ENCODE assay signal across 18 cellular contexts in genomic region chr1:154837034-154837678, GRCh38. TPM values are rescaled to one million over a fixed set of nuclear protein-coding genes. Genes with fewer than 3 reads are reported as not detected.
DNase-seq lines count a peak whose midpoint lies in the region; ATAC-seq and TF ChIP-seq lines count a peak whose summit lies in the region.
"Had no signal": no experiment of that assay in that cellular context is flagged by ENCODE, and none has a peak within 500 bp of the region (broad histone marks: within the 10 kb centered on the region; RNA-seq: fewer than 3 reads in every experiment).

No MANE protein-coding gene starts in this region.

- H3K4me1 ChIP-seq in HEK293 (ENCODE audit: control insufficient read depth, insufficient read depth, low read length) (no peaks in the 10 kb centered on the region), gastroesophageal sphincter (peaks cover 0 to 58% (median 0%) of the 10 kb centered on the region in 3 donors), psoas muscle (peaks cover 80% of the 10 kb centered on the region)

- no peak overlapping the region for H3K4me3 Mint-ChIP-seq in osteocyte (ENCODE audit: unreplicated experiment)
- H3K4me3 Mint-ChIP-seq: natural killer cell; T-helper 1 cell treated with Interleukin-12 subunit alpha and Interleukin-12 subunit beta and Interleukin-4 antibody, amounts not matched to agents 30 μg/mL and 1 μg/mL, for 36 hours had no signal

- H3K4me3 ChIP-seq in HEK293 (ENCODE audit: low read depth, low read length) (no peak overlapping the region), gastroesophageal sphincter (no peak overlapping the region), psoas muscle (no peak overlapping the region)
- H3K4me3 ChIP-seq: lung had no signal

- CTCF ChIA-PET in HEK293 (lab: Yijun Ruan, JAX), result no interaction called here

- H3K36me3 Mint-ChIP-seq in osteocyte (ENCODE audit: unreplicated experiment), result no peaks in the 10 kb centered on the region
- H3K36me3 Mint-ChIP-seq: natural killer cell had no signal

- H3K27ac ChIP-seq in HEK293 (ENCODE audit: extremely low read depth, low read depth, low read length) (no peak overlapping the region), gastroesophageal sphincter (peak overlapping the region in 3 of 4 donors; percentile 22 to 54 (median 45)), psoas muscle (peak overlapping the region; percentile 80)
- H3K27ac ChIP-seq: RWPE1 had no signal

- TF ChIP-seq CTCF in HEK293 (tag by site-specific recombination; IDR thresholded peaks at IDR 0.05), result no peak
- no peak for TF ChIP-seq CTCF in gastroesophageal sphincter (IDR thresholded peaks at IDR 0.05)
- no peak for TF ChIP-seq CTCF in psoas muscle (IDR thresholded peaks at IDR 0.05)
- no peak for TF ChIP-seq CTCF in osteocyte (IDR thresholded peaks at IDR 0.05)

- peaks cover 12% of the 10 kb centered on the region for H3K4me1 Mint-ChIP-seq in osteocyte (ENCODE audit: unreplicated experiment)
- H3K4me1 Mint-ChIP-seq: natural killer cell had no signal

- ATAC-seq in gastroesophageal sphincter (peak; percentile 40), psoas muscle (peak; percentile 41 to 56 (median 48)), GM21515 (IDR thresholded peaks at IDR 0.05; ENCODE audit: unreplicated experiment) (no peak)
- ATAC-seq: natural killer cell had no signal

- DNase-seq in NCI-H2196 treated with DMSO at 0.1 percent for 48 hours (lab: John Stamatoyannopoulos, UW; ENCODE audit: unreplicated experiment) (peak; percentile 58), psoas muscle (peak in 1 of 2 donors; percentile 64), epidermal melanocyte (ENCODE audit: insufficient read length, low spot score) (no peak), SKM-1 treated with dmso at 0.1 percent for 144 hours (lab: John Stamatoyannopoulos, UW; ENCODE audit: unreplicated experiment) (no peak), osteocyte (ENCODE audit: extremely low spot score, unreplicated experiment) (no peak)
- DNase-seq: activated CD4-positive, CD25-positive, alpha-beta regulatory T cell; effector memory CD4-positive, alpha-beta T cell; GDM1; natural killer cell; NCI-H187 treated with DMSO at 0.1 percent for 48 hours; stimulated activated CD4-positive, alpha-beta T cell treated with anti-CD3 and anti-CD28 coated beads, Interleukin-2, amount 100 ng/mL, for 24 hours had no signal

- intact Hi-C loops in psoas muscle (cut with DNase I), result no loop called here

- TF ChIP-seq EP300 in gastroesophageal sphincter (IDR thresholded peaks at IDR 0.05), result no peak

- WGBS in gastroesophageal sphincter (ENCODE audit: low coverage in 1 of 2), 2 donors, result 79 to 81% methylated on average over 4 to 7 of the region's 13 CpGs
- WGBS in psoas muscle, 3 donors, result 44 to 52% (median 48%) methylated on average over 13 of the region's 13 CpGs

- TF ChIP-seq POLR2A in gastroesophageal sphincter (IDR thresholded peaks at IDR 0.05), result no peak

- peaks cover 19% of the 10 kb centered on the region for H3K27me3 Mint-ChIP-seq in osteocyte (ENCODE audit: unreplicated experiment)

- H3K9me3 Mint-ChIP-seq in osteocyte (ENCODE audit: unreplicated experiment), result no peaks in the 10 kb centered on the region
- H3K9me3 Mint-ChIP-seq: activated T-helper 2 cell treated with anti-CD3 and anti-CD28 coated beads, Interferon-gamma antibody, Interleukin-2, Interleukin-4, amounts not matched to agents 10 μg/mL and 5 μg/mL and 100 μg/mL, durations not matched to agents 14 hours and 24 hours and 36 hours; natural killer cell; T-helper 1 cell treated with Interleukin-12 subunit alpha and Interleukin-12 subunit beta and Interleukin-4 antibody, amounts not matched to agents 30 μg/mL and 1 μg/mL, for 36 hours had no signal

- H3K36me3 ChIP-seq in HEK293 (ENCODE audit: control insufficient read depth in 2 of 2, insufficient read depth in 1 of 2, low read length in 2 of 2), result no peaks in the 10 kb centered on the region
- H3K36me3 ChIP-seq in gastroesophageal sphincter, result no peaks in the 10 kb centered on the region
- H3K36me3 ChIP-seq in psoas muscle (ENCODE audit: insufficient read depth in 1 of 2, low read depth in 1 of 2), result no peaks in the 10 kb centered on the region

- POLR2A ChIA-PET in HEK293 (lab: Yijun Ruan, JAX), result no interaction called here

- H3K27ac Mint-ChIP-seq in osteocyte (ENCODE audit: unreplicated experiment), result no peak overlapping the region
- H3K27ac Mint-ChIP-seq: activated T-helper 2 cell treated with anti-CD3 and anti-CD28 coated beads, Interferon-gamma antibody, Interleukin-2, Interleukin-4, amounts not matched to agents 10 μg/mL and 5 μg/mL and 100 μg/mL, durations not matched to agents 14 hours and 24 hours and 36 hours; natural killer cell; T-helper 1 cell treated with Interleukin-12 subunit alpha and Interleukin-12 subunit beta and Interleukin-4 antibody, amounts not matched to agents 30 μg/mL and 1 μg/mL, for 36 hours had no signal

- H3K9me3 ChIP-seq in HEK293 (ENCODE audit: control insufficient read depth, insufficient read depth, low read depth, low read length) (no peaks in the 10 kb centered on the region), gastroesophageal sphincter (no peaks in the 10 kb centered on the region), psoas muscle (no peaks in the 10 kb centered on the region)

- no peaks in the 10 kb centered on the region for H3K27me3 ChIP-seq in gastroesophageal sphincter
- H3K27me3 ChIP-seq in psoas muscle (ENCODE audit: insufficient read depth in 3 of 3, low read length in 2 of 3), result no peaks in the 10 kb centered on the region

TF ChIP-seq in HEK293, 187 proteins besides CTCF, POLR2A, EP300 and RAD21:
- TF ChIP-seq ZBTB8A (tag by site-specific recombination; IDR thresholded peaks at IDR 0.05) (no peak), GFI1B (tag by site-specific recombination; IDR thresholded peaks at IDR 0.05) (0 out of 2 replicates have a peak, but pooled peaks have one; percentile 18)

RNA-seq across cellular contexts. Expression of gene KCNN3, which starts 32.9 kb away (rescaled TPM):
- total RNA-seq in gastroesophageal sphincter, result 10 to 100 TPM in 1 of 4 donors, 1 to 10 TPM in 3; 1.8 to 13.7 (median 8.1) TPM
- total RNA-seq in psoas muscle, result 10 to 100 TPM; 11.8 to 60.9 (median 17.4) TPM
- polyA plus RNA-seq in psoas muscle, result 1 to 10 TPM; 2.5 to 7.5 (median 3.7) TPM
- total RNA-seq in osteocyte, result 0.16 and 0.29 TPM in 2 replicates
